1 cellular context compared by ENCODE assay signal in the genomic region with DNA sequence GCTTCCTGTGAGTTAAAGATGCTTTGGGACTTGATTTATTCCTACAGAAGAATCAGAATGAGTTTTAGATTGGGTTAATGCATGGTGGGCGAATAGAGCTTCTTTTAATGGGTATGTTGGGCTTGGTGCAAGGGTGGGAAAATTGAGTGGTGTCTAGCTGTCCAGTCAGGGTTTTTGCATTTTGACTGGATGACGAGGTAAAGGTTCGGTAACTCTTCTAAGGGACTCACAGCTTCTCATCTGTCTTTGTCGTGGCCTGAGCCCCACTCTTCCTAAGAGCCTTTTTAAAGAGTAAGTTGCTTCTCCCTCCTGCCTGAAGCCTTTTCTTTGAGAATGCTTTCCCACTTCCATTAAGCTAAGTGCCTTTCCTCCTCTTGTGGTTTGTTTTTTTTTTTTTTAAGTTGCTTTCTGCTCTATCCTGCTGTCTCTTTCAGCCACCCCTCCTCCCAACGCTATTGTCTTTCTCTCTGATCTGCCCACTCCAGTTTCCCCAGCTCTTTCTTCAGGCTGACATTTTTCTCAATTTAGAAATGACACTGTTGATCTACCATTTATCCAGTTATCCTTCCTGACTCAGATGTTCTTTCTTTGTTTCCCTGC.
TF ChIP-seq lines count a peak whose summit lies in the region.

No MANE protein-coding gene starts in this region.

TF ChIP-seq in H1, 55 proteins besides CTCF, POLR2A, EP300 and RAD21:
- TF ChIP-seq TEAD4 (IDR thresholded peaks at IDR 0.05; ENCODE audit: low read depth, low read length) (no peak), KDM5A (IDR thresholded peaks at IDR 0.05; ENCODE audit: low read length) (no peak), RFX5 (IDR thresholded peaks at IDR 0.05; ENCODE audit: borderline replicate concordance, low read depth, low read length) (no peak), BACH1 (IDR thresholded peaks at IDR 0.05; ENCODE audit: low read length) (no peak), POU5F1 (IDR thresholded peaks at IDR 0.05; ENCODE audit: low read depth, low read length) (no peak), BCL11A (IDR thresholded peaks at IDR 0.05; ENCODE audit: low read depth in 2 of 2, low read length in 2 of 2) (no peak), PHF8 (conservative IDR thresholded peaks at IDR 0.05; ENCODE audit: low read depth, low read length) (no peak), SIRT6 (IDR thresholded peaks at IDR 0.05; ENCODE audit: low read length) (no peak)
- TF ChIP-seq, protein P1, sequence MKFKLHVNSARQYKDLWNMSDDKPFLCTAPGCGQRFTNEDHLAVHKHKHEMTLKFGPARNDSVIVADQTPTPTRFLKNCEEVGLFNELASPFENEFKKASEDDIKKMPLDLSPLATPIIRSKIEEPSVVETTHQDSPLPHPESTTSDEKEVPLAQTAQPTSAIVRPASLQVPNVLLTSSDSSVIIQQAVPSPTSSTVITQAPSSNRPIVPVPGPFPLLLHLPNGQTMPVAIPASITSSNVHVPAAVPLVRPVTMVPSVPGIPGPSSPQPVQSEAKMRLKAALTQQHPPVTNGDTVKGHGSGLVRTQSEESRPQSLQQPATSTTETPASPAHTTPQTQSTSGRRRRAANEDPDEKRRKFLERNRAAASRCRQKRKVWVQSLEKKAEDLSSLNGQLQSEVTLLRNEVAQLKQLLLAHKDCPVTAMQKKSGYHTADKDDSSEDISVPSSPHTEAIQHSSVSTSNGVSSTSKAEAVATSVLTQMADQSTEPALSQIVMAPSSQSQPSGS (IDR thresholded peaks at IDR 0.05; ENCODE audit: low read length), result no peak
